In the genomic region with DNA sequence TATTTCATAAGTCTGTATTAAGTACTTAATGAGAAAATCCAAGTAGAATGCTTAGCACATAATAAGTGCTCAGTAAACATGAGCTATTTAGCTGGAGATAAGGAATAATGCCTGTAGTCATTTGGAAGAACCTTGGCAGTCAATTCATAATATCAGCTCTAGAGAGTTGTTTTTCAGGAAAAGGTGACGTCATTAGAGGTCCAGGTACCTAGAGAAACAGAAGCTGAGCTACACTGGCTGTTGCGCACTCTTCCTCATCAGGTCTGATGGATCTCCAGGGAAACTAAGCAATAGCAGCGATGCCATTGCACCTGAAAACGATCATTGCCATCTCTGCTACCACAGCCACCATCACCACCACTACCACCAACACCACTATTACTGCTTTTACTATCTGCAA, we compare ENCODE assay signal across 39 cellular contexts.
"Had no signal": no experiment of that assay in that cellular context is flagged by ENCODE, and none has a peak within 500 bp of the region (broad histone marks: within the 10 kb centered on the region; RNA-seq: fewer than 3 reads in every experiment).

No MANE protein-coding gene starts in this region.

- DNase-seq: activated effector memory CD4-positive, alpha-beta T cell treated with anti-CD3 and anti-CD28 coated beads, Interleukin-2, amount 50 U/mL, for 16 hours; activated effector memory CD4-positive, alpha-beta T cell treated with Interleukin-2 at 50 U/mL for 16 hours; activated gamma-delta T cell; activated gamma-delta T cell treated with Interleukin-2 at 50 U/mL for 16 hours; activated naive CD4-positive, alpha-beta T cell; activated naive CD4-positive, alpha-beta T cell treated with anti-CD3 and anti-CD28 coated beads for 36 hours; activated naive CD4-positive, alpha-beta T cell treated with anti-CD3 and anti-CD28 coated beads, Interleukin-2, amount 10 ng/mL, durations not matched to agents 7 days and 5 days; activated naive CD4-positive, alpha-beta T cell treated with anti-CD3 and anti-CD28 coated beads, Interleukin-2, amount 50 U/mL, for 16 hours; activated naive CD4-positive, alpha-beta T cell treated with Interleukin-2 at 50 U/mL for 16 hours; activated naive CD8-positive, alpha-beta T cell treated with anti-CD3 and anti-CD28 coated beads for 36 hours; activated naive CD8-positive, alpha-beta T cell treated with anti-CD3 and anti-CD28 coated beads, Interleukin-2, amount 10 ng/mL, durations not matched to agents 7 days and 5 days; activated naive CD8-positive, alpha-beta T cell treated with anti-CD3 and anti-CD28 coated beads, Interleukin-2, amount 50 U/mL, for 24 hours; activated T-cell treated with anti-CD3 and anti-CD28 coated beads, Interleukin-2, amount 50 U/mL, for 4 hours; activated T-cell treated with anti-CD3 and anti-CD28 coated beads, Interleukin-2, amount 50 U/mL, for 48 hours; activated T-cell treated with anti-CD3 and anti-CD28 coated beads, Interleukin-2, amount 50 U/mL, for 72 hours; adrenal gland; amniotic stem cell; amygdala; anterior cingulate cortex; aorta; body of pancreas; brain microvascular endothelial cell; caudate nucleus; central memory CD4-positive, alpha-beta T cell; cerebellar nuclear complex had no signal

- FAIRE-seq: astrocyte, bronchial epithelial cell, colon had no signal

- H3K9me3 Mint-ChIP-seq: activated naive CD4-positive, alpha-beta T cell treated with anti-CD3 and anti-CD28 coated beads, Interleukin-2, amount 50 U/mL, for 24 hours; activated T-cell treated with anti-CD3 and anti-CD28 coated beads, Interleukin-2, amount 50 U/mL, for 4 hours had no signal

- ATAC-seq: activated naive CD4-positive, alpha-beta T cell treated with anti-CD3 and anti-CD28 coated beads, Interleukin-2, amount 50 U/mL, for 72 hours; activated naive CD8-positive, alpha-beta T cell treated with anti-CD3 and anti-CD28 coated beads, Interleukin-2, amount 50 U/mL, for 24 hours; activated T-cell treated with anti-CD3 and anti-CD28 coated beads, Interleukin-2, amount 50 U/mL, for 4 hours; activated T-cell treated with anti-CD3 and anti-CD28 coated beads, Interleukin-2, amount 50 U/mL, for 72 hours; activated T-helper 17 cell treated with anti-CD3 and anti-CD28 coated beads, Interleukin-2, amount 50 U/mL, for 72 hours; body of pancreas had no signal

- H3K36me3 ChIP-seq: adrenal gland, ascending aorta, brain microvascular endothelial cell, breast epithelium, cardiac muscle cell had no signal

- H3K27ac ChIP-seq: adrenal gland, ascending aorta, body of pancreas, brain microvascular endothelial cell, breast epithelium, cardiac muscle cell had no signal

- H3K9me3 ChIP-seq: adrenal gland, ascending aorta, breast epithelium had no signal

- H3K4me3 ChIP-seq: adrenal gland, ascending aorta, body of pancreas, breast epithelium, cardiac muscle cell had no signal

- H3K4me1 ChIP-seq: adrenal gland, ascending aorta, body of pancreas, breast epithelium had no signal

- H3K27me3 ChIP-seq: adrenal gland, ascending aorta, body of pancreas, brain microvascular endothelial cell, breast epithelium, cardiac muscle cell had no signal

- H3K36me3 Mint-ChIP-seq: activated naive CD4-positive, alpha-beta T cell treated with anti-CD3 and anti-CD28 coated beads, Interleukin-2, amount 10 ng/mL, durations not matched to agents 7 days and 5 days; activated naive CD4-positive, alpha-beta T cell treated with anti-CD3 and anti-CD28 coated beads, Interleukin-2, amount 50 U/mL, for 24 hours; activated naive CD4-positive, alpha-beta T cell treated with anti-CD3 and anti-CD28 coated beads, Interleukin-2, amount 50 U/mL, for 72 hours; activated naive CD8-positive, alpha-beta T cell; activated naive CD8-positive, alpha-beta T cell treated with anti-CD3 and anti-CD28 coated beads for 36 hours; activated naive CD8-positive, alpha-beta T cell treated with anti-CD3 and anti-CD28 coated beads, Interleukin-2, amount 10 ng/mL, durations not matched to agents 7 days and 5 days; brain had no signal

- H3K27ac Mint-ChIP-seq: activated naive CD4-positive, alpha-beta T cell treated with anti-CD3 and anti-CD28 coated beads for 36 hours; activated naive CD4-positive, alpha-beta T cell treated with anti-CD3 and anti-CD28 coated beads, Interleukin-2, amount 10 ng/mL, durations not matched to agents 7 days and 5 days; activated naive CD4-positive, alpha-beta T cell treated with anti-CD3 and anti-CD28 coated beads, Interleukin-2, amount 50 U/mL, for 24 hours; activated naive CD4-positive, alpha-beta T cell treated with anti-CD3 and anti-CD28 coated beads, Interleukin-2, amount 50 U/mL, for 72 hours; activated naive CD8-positive, alpha-beta T cell; activated naive CD8-positive, alpha-beta T cell treated with anti-CD3 and anti-CD28 coated beads for 36 hours; activated naive CD8-positive, alpha-beta T cell treated with anti-CD3 and anti-CD28 coated beads, Interleukin-2, amount 10 ng/mL, durations not matched to agents 7 days and 5 days; activated naive CD8-positive, alpha-beta T cell treated with anti-CD3 and anti-CD28 coated beads, Interleukin-2, amount 50 U/mL, for 24 hours; activated T-cell treated with anti-CD3 and anti-CD28 coated beads, Interleukin-2, amount 50 U/mL, for 72 hours; activated T-helper 1 cell treated with anti-CD3 and anti-CD28 coated beads, Interleukin-12 subunit alpha, Interleukin-12 subunit beta, Interleukin-2, Interleukin-4 antibody, amounts not matched to agents 30 ng/mL and 10 ng/mL and 1 ng/mL, durations not matched to agents 14 hours and 24 hours and 36 hours; activated T-helper 17 cell treated with anti-CD3 and anti-CD28 coated beads, Interleukin-2, amount 50 U/mL, for 72 hours; activated T-helper 2 cell treated with anti-CD3 and anti-CD28 coated beads, Interferon-gamma antibody, Interleukin-2, Interleukin-4, amounts not matched to agents 10 μg/mL and 5 μg/mL and 100 μg/mL, durations not matched to agents 14 hours and 24 hours and 36 hours; brain had no signal

- H3K27me3 Mint-ChIP-seq: activated naive CD4-positive, alpha-beta T cell treated with anti-CD3 and anti-CD28 coated beads, Interleukin-2, amount 10 ng/mL, durations not matched to agents 7 days and 5 days; activated naive CD4-positive, alpha-beta T cell treated with anti-CD3 and anti-CD28 coated beads, Interleukin-2, amount 50 U/mL, for 24 hours; activated naive CD8-positive, alpha-beta T cell; activated naive CD8-positive, alpha-beta T cell treated with anti-CD3 and anti-CD28 coated beads for 36 hours; activated naive CD8-positive, alpha-beta T cell treated with anti-CD3 and anti-CD28 coated beads, Interleukin-2, amount 10 ng/mL, durations not matched to agents 7 days and 5 days; central memory CD8-positive, alpha-beta T cell had no signal

- H3K4me3 Mint-ChIP-seq: activated naive CD4-positive, alpha-beta T cell treated with anti-CD3 and anti-CD28 coated beads for 36 hours; activated naive CD4-positive, alpha-beta T cell treated with anti-CD3 and anti-CD28 coated beads, Interleukin-2, amount 10 ng/mL, durations not matched to agents 7 days and 5 days; activated naive CD4-positive, alpha-beta T cell treated with anti-CD3 and anti-CD28 coated beads, Interleukin-2, amount 50 U/mL, for 24 hours; activated naive CD8-positive, alpha-beta T cell; activated naive CD8-positive, alpha-beta T cell treated with anti-CD3 and anti-CD28 coated beads for 36 hours; activated naive CD8-positive, alpha-beta T cell treated with anti-CD3 and anti-CD28 coated beads, Interleukin-2, amount 10 ng/mL, durations not matched to agents 7 days and 5 days; activated naive CD8-positive, alpha-beta T cell treated with anti-CD3 and anti-CD28 coated beads, Interleukin-2, amount 50 U/mL, for 24 hours; activated T-cell treated with anti-CD3 and anti-CD28 coated beads, Interleukin-2, amount 50 U/mL, for 4 hours; activated T-cell treated with anti-CD3 and anti-CD28 coated beads, Interleukin-2, amount 50 U/mL, for 72 hours; activated T-helper 1 cell treated with anti-CD3 and anti-CD28 coated beads, Interleukin-12 subunit alpha, Interleukin-12 subunit beta, Interleukin-2, Interleukin-4 antibody, amounts not matched to agents 30 ng/mL and 10 ng/mL and 1 ng/mL, durations not matched to agents 14 hours and 24 hours and 36 hours; activated T-helper 17 cell treated with anti-CD3 and anti-CD28 coated beads, Interleukin-2, amount 50 U/mL, for 72 hours; brain; central memory CD8-positive, alpha-beta T cell had no signal

- H3K4me1 Mint-ChIP-seq: activated naive CD4-positive, alpha-beta T cell treated with anti-CD3 and anti-CD28 coated beads, Interleukin-2, amount 10 ng/mL, durations not matched to agents 7 days and 5 days; activated naive CD4-positive, alpha-beta T cell treated with anti-CD3 and anti-CD28 coated beads, Interleukin-2, amount 50 U/mL, for 24 hours; activated naive CD8-positive, alpha-beta T cell treated with anti-CD3 and anti-CD28 coated beads for 36 hours; activated naive CD8-positive, alpha-beta T cell treated with anti-CD3 and anti-CD28 coated beads, Interleukin-2, amount 10 ng/mL, durations not matched to agents 7 days and 5 days; activated naive CD8-positive, alpha-beta T cell treated with anti-CD3 and anti-CD28 coated beads, Interleukin-2, amount 50 U/mL, for 24 hours; activated T-helper 17 cell treated with anti-CD3 and anti-CD28 coated beads, Interleukin-2, amount 50 U/mL, for 72 hours; brain; central memory CD8-positive, alpha-beta T cell had no signal
